Comparison of ENCODE assay signal across 15 cellular contexts in genomic region chr10:78038791-78039547, GRCh38. TPM values are rescaled to one million over a fixed set of nuclear protein-coding genes. Genes with fewer than 3 reads are reported as not detected.
A peak's percentile ranks its signal among the peaks of the same experiment; 100 is the strongest.
DNase-seq lines count a peak whose midpoint lies in the region; ATAC-seq, FAIRE-seq and TF ChIP-seq lines count a peak whose summit lies in the region.
"Had no signal": no experiment of that assay in that cellular context is flagged by ENCODE, and none has a peak within 500 bp of the region (broad histone marks: within the 10 kb centered on the region; RNA-seq: fewer than 3 reads in every experiment).

No MANE protein-coding gene starts in this region.

- no peaks in the 10 kb centered on the region for H3K9me1 ChIP-seq in endothelial cell of umbilical vein (replicated peaks; ENCODE audit: control insufficient read depth, extremely low read depth, insufficient read depth, low read length)

- H3K9ac ChIP-seq in HepG2 (ENCODE audit: insufficient read depth, low read depth, low read length) (no peak overlapping the region), PC-3 (ENCODE audit: low read length) (no peak overlapping the region), endothelial cell of umbilical vein (replicated peaks; ENCODE audit: extremely low read depth, insufficient read depth, low read length) (no peak overlapping the region)

- no peak for TF ChIP-seq EP300 in HepG2 (IDR thresholded peaks at IDR 0.05; ENCODE audit: low read depth in 2 of 2, low read length in 2 of 2)
- no peak for TF ChIP-seq EP300 in HepG2 (CRISPR knock-in tag; IDR thresholded peaks at IDR 0.05; ENCODE audit: borderline replicate concordance)
- TF ChIP-seq EP300 in upper lobe of left lung (IDR thresholded peaks at IDR 0.05), result no peak

- peaks cover 84% of the 10 kb centered on the region for H3F3A ChIP-seq in PC-3 (ENCODE audit: low read length, unreplicated experiment)

- FAIRE-seq in HepG2 (lab: Jason Lieb, UNC) (no peak), endothelial cell of umbilical vein (lab: Jason Lieb, UNC) (no peak)
- FAIRE-seq: GM18507 had no signal

- ATAC-seq in HepG2 (no peak), right lobe of liver (no peak), PC-3 (no peak), upper lobe of left lung (ENCODE audit: low FRiP score in 2 of 2) (no peak)
- ATAC-seq: left ventricle myocardium superior had no signal

- POLR2A ChIA-PET in HepG2 (lab: Yijun Ruan, JAX), result no interaction called here
- POLR2A ChIA-PET in PC-3 (lab: Charles Lee; ENCODE audit: unreplicated experiment), result interaction anchor here (0.7 kb wide), 1 partner anchor 19 kb away, joined by 4 read pairs; no protein-coding TSS in a partner anchor
- POLR2A ChIA-PET in endothelial cell of umbilical vein (lab: Charles Lee), result no interaction called here

- no peak for TF ChIP-seq POLR2A in HepG2 (IDR thresholded peaks at IDR 0.05; ENCODE audit: insufficient read depth in 1 of 2, low read depth in 2 of 2, low read length in 2 of 2)
- TF ChIP-seq POLR2A in right lobe of liver (IDR thresholded peaks at IDR 0.05), result no peak
- no peak for TF ChIP-seq POLR2A in endothelial cell of umbilical vein (IDR thresholded peaks at IDR 0.05; ENCODE audit: low read depth, low read length)
- TF ChIP-seq POLR2A in upper lobe of left lung (IDR thresholded peaks at IDR 0.05), result no peak

- H2AFZ ChIP-seq in HepG2 (ENCODE audit: low read length) (no peak overlapping the region), PC-3 (ENCODE audit: low read length) (no peak overlapping the region), endothelial cell of umbilical vein (ENCODE audit: low read depth, low read length) (no peak overlapping the region)

- H4K20me1 ChIP-seq in HepG2 (ENCODE audit: insufficient read depth, low read length), result peaks cover 86% of the 10 kb centered on the region
- peaks cover 95% of the 10 kb centered on the region for H4K20me1 ChIP-seq in PC-3 (ENCODE audit: low read length)
- peaks cover 21% of the 10 kb centered on the region for H4K20me1 ChIP-seq in endothelial cell of umbilical vein (replicated peaks; ENCODE audit: control insufficient read depth, extremely low read depth, insufficient read depth, low read length)

- no peak for TF ChIP-seq RAD21 in HepG2 (CRISPR knock-in tag; IDR thresholded peaks at IDR 0.05)

- peak overlapping the region in 1 of 3 experiments; percentile 21; a peak in 1 of 6 replicates for H3K4me3 ChIP-seq in HepG2 (replicated peaks in 1 of 3; ENCODE audit: insufficient read depth in 1 of 3, low read depth in 2 of 3, low read length in 3 of 3)
- H3K4me3 ChIP-seq in right lobe of liver, result no peak overlapping the region
- H3K4me3 ChIP-seq in PC-3 (ENCODE audit: low read length), result no peak overlapping the region
- no peak overlapping the region for H3K4me3 ChIP-seq in endothelial cell of umbilical vein (replicated peaks in 1 of 3; ENCODE audit: insufficient read depth in 1 of 3, low read depth in 1 of 3, low read length in 3 of 3)
- H3K4me3 ChIP-seq in upper lobe of left lung, result peak overlapping the region in 1 of 4 donors; percentile 2
- H3K4me3 ChIP-seq: thyroid gland had no signal

- H3K9me2 ChIP-seq in PC-3 (replicated peaks; ENCODE audit: low read length), result no peaks in the 10 kb centered on the region

- 89% methylated on average over 5 of the region's 5 CpGs for WGBS in HepG2 (ENCODE audit: low lambda C conversion rate)
- 93% methylated on average over 4 of the region's 5 CpGs for WGBS in right lobe of liver (ENCODE audit: insufficient coverage, low coverage, low lambda C conversion rate, missing lambda C conversion rate)
- 81 to 86% methylated on average over 4 to 5 of the region's 5 CpGs for WGBS in upper lobe of left lung, 2 donors

- H3K79me2 ChIP-seq in HepG2 (ENCODE audit: insufficient read depth, low read length) (peaks cover 52% of the 10 kb centered on the region), PC-3 (ENCODE audit: low read length) (peaks cover 80% of the 10 kb centered on the region), endothelial cell of umbilical vein (ENCODE audit: control insufficient read depth, insufficient read depth, low read length) (peaks cover 75% of the 10 kb centered on the region)

- BruUV-seq in HepG2 (replicated peaks; lab: Mats Ljungman, UMichigan), result no TSS peak
- BruUV-seq in PC-3 (replicated peaks; lab: Mats Ljungman, UMichigan), result no TSS peak
- BruUV-seq in endothelial cell of umbilical vein (replicated peaks; lab: Mats Ljungman, UMichigan), result no TSS peak

- intact Hi-C loops in HepG2 (cut with micrococcal nuclease; ENCODE audit: unreplicated experiment) (no loop called here), right lobe of liver (cut with DNase I) (no loop called here), PC-3 (cut with micrococcal nuclease) (no loop called here), endothelial cell of umbilical vein (cut with micrococcal nuclease) (loop anchor here (5.0 kb wide), 1 partner anchor 1203 kb away; no protein-coding TSS in a partner anchor)

- H3K4me2 ChIP-seq in HepG2 (ENCODE audit: low read depth, low read length) (peak overlapping the region; percentile 42), PC-3 (ENCODE audit: low read length) (peak overlapping the region; percentile 76; the same call in 1 of the 2 replicates), endothelial cell of umbilical vein (ENCODE audit: insufficient read depth, low read length) (peak overlapping the region; percentile 10)

- H3K4me1 ChIP-seq in HepG2 (ENCODE audit: insufficient read depth, low read length) (peaks cover 52% of the 10 kb centered on the region), right lobe of liver (peaks cover 0 to 11% (median 3%) of the 10 kb centered on the region in 4 donors), PC-3 (ENCODE audit: insufficient read depth, low read length) (peaks cover 37% of the 10 kb centered on the region), endothelial cell of umbilical vein (ENCODE audit: control insufficient read depth, extremely low read depth, insufficient read depth, low read length) (peaks cover 55% of the 10 kb centered on the region), upper lobe of left lung (peaks cover 31 to 51% (median 46%) of the 10 kb centered on the region in 4 donors)

- no peak for TF ChIP-seq CTCF in HepG2 (CRISPR knock-in tag; IDR thresholded peaks at IDR 0.05)
- no peak for TF ChIP-seq CTCF in right lobe of liver (IDR thresholded peaks at IDR 0.05)
- TF ChIP-seq CTCF in PC-3 (conservative IDR thresholded peaks at IDR 0.05; ENCODE audit: low read depth, low read length), result no peak
- TF ChIP-seq CTCF in endothelial cell of umbilical vein (IDR thresholded peaks at IDR 0.05; ENCODE audit: extremely low read depth in 1 of 2, insufficient read depth in 1 of 2, low read depth in 1 of 2, low read length in 2 of 2), result no peak
- TF ChIP-seq CTCF in upper lobe of left lung (IDR thresholded peaks at IDR 0.05), result no peak

- dilution Hi-C loops in endothelial cell of umbilical vein (cut with MboI; ENCODE audit: extremely low pct_ligation_motif_present, low sequenced_read_pairs), result no loop called here

- H3K27me3 ChIP-seq in HepG2 (ENCODE audit: control insufficient read depth in 1 of 2, insufficient read depth in 2 of 2, low read length in 2 of 2), result no peaks in the 10 kb centered on the region; a peak in 2 of 5 replicates
- H3K27me3 ChIP-seq in right lobe of liver, result no peaks in the 10 kb centered on the region
- no peaks in the 10 kb centered on the region for H3K27me3 ChIP-seq in PC-3 (ENCODE audit: low read length)
- no peaks in the 10 kb centered on the region for H3K27me3 ChIP-seq in endothelial cell of umbilical vein (ENCODE audit: control insufficient read depth in 2 of 2, insufficient read depth in 2 of 2, low read length in 2 of 2)
- H3K27me3 ChIP-seq in upper lobe of left lung, result no peaks in the 10 kb centered on the region
- H3K27me3 ChIP-seq: thyroid gland had no signal

- H3K27ac ChIP-seq in HepG2 (ENCODE audit: extremely low read length, insufficient read depth, low read length) (no peak overlapping the region), right lobe of liver (no peak overlapping the region), PC-3 (ENCODE audit: low read length) (no peak overlapping the region), endothelial cell of umbilical vein (ENCODE audit: insufficient read depth, low read depth, low read length) (no peak overlapping the region), upper lobe of left lung (peak overlapping the region in 3 of 4 donors; percentile 4 to 42 (median 10))
- H3K27ac ChIP-seq: thyroid gland had no signal

- CTCF ChIA-PET in HepG2 (lab: Yijun Ruan, JAX; ENCODE audit: low intra/inter-chr PET ratio, low total read pairs), result no interaction called here
- CTCF ChIA-PET in PC-3 (lab: Charles Lee), result interaction anchor here (0.6 kb wide), 1 partner anchor 122 kb away, joined by 4 read pairs; no protein-coding TSS in a partner anchor
- CTCF ChIA-PET in endothelial cell of umbilical vein (lab: Charles Lee), result interaction anchor here (1.1 kb wide), 1 partner anchor 9 kb away, joined by 3 read pairs; no protein-coding TSS in a partner anchor

- in situ Hi-C loops in HepG2 (cut with HindIII; ENCODE audit: extremely low pct_ligation_motif_present, low pct_unique_long_range_greater_than_20kb), result no loop called here

- H3K9me3 ChIP-seq in HepG2 (ENCODE audit: low read length), result no peaks in the 10 kb centered on the region
- H3K9me3 ChIP-seq in right lobe of liver, result no peaks in the 10 kb centered on the region
- no peaks in the 10 kb centered on the region for H3K9me3 ChIP-seq in PC-3 (ENCODE audit: low read length)
- no peaks in the 10 kb centered on the region for H3K9me3 ChIP-seq in endothelial cell of umbilical vein (replicated peaks; ENCODE audit: control insufficient read depth, insufficient read depth, low read length)
- no peaks in the 10 kb centered on the region for H3K9me3 ChIP-seq in upper lobe of left lung
- H3K9me3 ChIP-seq: thyroid gland had no signal

- H3K36me3 ChIP-seq in HepG2 (replicated peaks in 1 of 2; ENCODE audit: control insufficient read depth in 1 of 2, insufficient read depth in 2 of 2, low read length in 2 of 2) (peaks cover 28 to 71% of the 10 kb centered on the region in 2 experiments), right lobe of liver (peaks cover 7 to 72% (median 44%) of the 10 kb centered on the region in 4 donors), PC-3 (ENCODE audit: low read depth, low read length) (peaks cover 87% of the 10 kb centered on the region), endothelial cell of umbilical vein (ENCODE audit: control insufficient read depth in 2 of 2, extremely low read depth in 1 of 2, insufficient read depth in 2 of 2, low read length in 2 of 2) (peaks cover 38 to 49% of the 10 kb centered on the region in 2 experiments), upper lobe of left lung (peaks cover 27 to 82% (median 58%) of the 10 kb centered on the region in 4 donors)

- no peak for DNase-seq in HepG2 (ENCODE audit: low spot score)
- no peak for DNase-seq in right lobe of liver
- no peak for DNase-seq in PC-3
- DNase-seq in endothelial cell of umbilical vein (ENCODE audit: low read depth, low spot score), result no peak
- no peak for DNase-seq in upper lobe of left lung
- DNase-seq in foreskin melanocyte, result no peak
- DNase-seq in retina, result no peak
- DNase-seq in SHP77 treated with DMSO at 0.1 percent for 48 hours (lab: John Stamatoyannopoulos, UW), result no peak
- DNase-seq: activated CD4-positive, CD25-positive, alpha-beta regulatory T cell treated with anti-CD3 and anti-CD28 coated beads, Interleukin-2, amount 50 U/mL, for 72 hours; left ventricle myocardium superior; NCI-H187 treated with DMSO at 0.1 percent for 48 hours; NCI-H524 treated with DMSO at 0.1 percent for 48 hours; T-helper 1 cell had no signal

RNA-seq across cellular contexts. Expression of gene RPS24, which starts 5.3 kb away (rescaled TPM):
- total RNA-seq in HepG2 (2016; rRNA removed; fragmentation: Illumina TruSeq; extraction: Trizol) (2,690 and 3,176 TPM in 2 replicates), right lobe of liver (100 to 1,000 TPM; 406 to 921 (median 499) TPM), PC-3 (2014; rRNA removed) (7,274 and 9,576 TPM in 2 replicates), endothelial cell of umbilical vein (1,446 and 1,480 TPM in 2 replicates), upper lobe of left lung (1,000 to 10,000 TPM in 3 of 6 donors, 100 to 1,000 TPM in 3; 960 to 2,499 (median 1,242) TPM)
- 3,443 and 3,899 TPM in 2 replicates for total RNA-seq in HepG2 (2016; cell fraction: cytosol; rRNA removed; fragmentation: Illumina TruSeq; extraction: Trizol; ENCODE audit: low read depth)
- total RNA-seq in HepG2 (2016; cell fraction: insoluble cytoplasmic fraction; rRNA removed; fragmentation: Illumina TruSeq; extraction: Trizol), result 2,643 and 3,338 TPM in 2 replicates
- 5,731 and 5,852 TPM in 2 replicates for total RNA-seq in HepG2 (2016; cell fraction: membrane; rRNA removed; fragmentation: Illumina TruSeq; extraction: Trizol)
- 895 and 969 TPM in 2 replicates for total RNA-seq in HepG2 (2016; cell fraction: nucleus; rRNA removed; fragmentation: Illumina TruSeq; extraction: Trizol)
- polyA plus RNA-seq in HepG2 (2011; rRNA removed) (2,639 and 3,319 TPM in 2 replicates), endothelial cell of umbilical vein (2,227 and 2,326 TPM in 2 replicates)
- polyA plus RNA-seq in HepG2 (2011; cell fraction: cytosol; rRNA removed), result 3,964 and 5,129 TPM in 2 replicates
- polyA plus RNA-seq in HepG2 (2011; cell fraction: nucleus; rRNA removed), result 933 and 1,313 TPM in 2 replicates
- 4,478 and 4,556 TPM in 2 replicates for polyA plus RNA-seq in HepG2 (2012)
- 4,871 and 5,001 TPM in 2 replicates for polyA plus RNA-seq in HepG2 (2016; cell fraction: cytosol; fragmentation: Illumina TruSeq; extraction: Trizol; ENCODE audit: low read depth)
- 3,512 and 4,058 TPM in 2 replicates for polyA plus RNA-seq in HepG2 (2016; cell fraction: insoluble cytoplasmic fraction; fragmentation: Illumina TruSeq; extraction: Trizol; ENCODE audit: low read depth)
- polyA plus RNA-seq in HepG2 (2016; cell fraction: membrane; fragmentation: Illumina TruSeq; extraction: Trizol; ENCODE audit: low read depth), result 5,657 and 5,670 TPM in 2 replicates
- polyA plus RNA-seq in HepG2 (2016; cell fraction: nucleus; fragmentation: Illumina TruSeq; extraction: Trizol; ENCODE audit: insufficient read depth, low read depth), result 1,685 and 1,837 TPM in 2 replicates
- polyA minus RNA-seq in HepG2 (2011; rRNA and poly(A)+ RNA removed; ENCODE audit: low replicate concordance), result 161 and 446 TPM in 2 replicates
- polyA minus RNA-seq in HepG2 (2011; cell fraction: cytosol; rRNA and poly(A)+ RNA removed), result 641 and 802 TPM in 2 replicates
- 344 and 614 TPM in 2 replicates for polyA minus RNA-seq in HepG2 (2011; cell fraction: nucleus; rRNA and poly(A)+ RNA removed)
- polyA plus RNA-seq in endothelial cell of umbilical vein (2011; cell fraction: cytosol; rRNA removed), result 4,708 and 5,948 TPM in 2 replicates
- polyA plus RNA-seq in endothelial cell of umbilical vein (2011; cell fraction: nucleus; rRNA removed), result 1,219 and 1,267 TPM in 2 replicates
- polyA plus RNA-seq in endothelial cell of umbilical vein (2012), result 4,228 and 4,559 TPM in 2 replicates
- polyA minus RNA-seq in endothelial cell of umbilical vein, result 381 and 426 TPM in 2 replicates
- 977 TPM for polyA minus RNA-seq in endothelial cell of umbilical vein (2011; cell fraction: cytosol; rRNA and poly(A)+ RNA removed)
- 157 and 207 TPM in 2 replicates for polyA minus RNA-seq in endothelial cell of umbilical vein (2011; cell fraction: nucleus; rRNA and poly(A)+ RNA removed)

RNA-seq across cellular contexts. Expression of gene POLR3A, which starts 9.7 kb away (rescaled TPM):
- total RNA-seq in HepG2 (2016; rRNA removed; fragmentation: Illumina TruSeq; extraction: Trizol), result 19.2 and 26.3 TPM in 2 replicates
- total RNA-seq in HepG2 (2016; cell fraction: cytosol; rRNA removed; fragmentation: Illumina TruSeq; extraction: Trizol; ENCODE audit: low read depth), result 6.3 TPM in 2 replicates
- 18.7 and 24.8 TPM in 2 replicates for total RNA-seq in HepG2 (2016; cell fraction: insoluble cytoplasmic fraction; rRNA removed; fragmentation: Illumina TruSeq; extraction: Trizol)
- total RNA-seq in HepG2 (2016; cell fraction: membrane; rRNA removed; fragmentation: Illumina TruSeq; extraction: Trizol), result 8.1 and 8.7 TPM in 2 replicates
- total RNA-seq in HepG2 (2016; cell fraction: nucleus; rRNA removed; fragmentation: Illumina TruSeq; extraction: Trizol), result 26.9 and 33.4 TPM in 2 replicates
- polyA plus RNA-seq in HepG2 (2011; rRNA removed), result 13.2 and 13.6 TPM in 2 replicates
- 10.1 and 11.6 TPM in 2 replicates for polyA plus RNA-seq in HepG2 (2011; cell fraction: cytosol; rRNA removed)
- 13.4 and 15.1 TPM in 2 replicates for polyA plus RNA-seq in HepG2 (2011; cell fraction: nucleus; rRNA removed)
- polyA plus RNA-seq in HepG2 (2012), result 13.5 and 15.5 TPM in 2 replicates
- polyA plus RNA-seq in HepG2 (2016; cell fraction: cytosol; fragmentation: Illumina TruSeq; extraction: Trizol; ENCODE audit: low read depth), result 1.0 and 1.3 TPM in 2 replicates
- 19.3 and 20.6 TPM in 2 replicates for polyA plus RNA-seq in HepG2 (2016; cell fraction: insoluble cytoplasmic fraction; fragmentation: Illumina TruSeq; extraction: Trizol; ENCODE audit: low read depth)
- 2.3 and 3.0 TPM in 2 replicates for polyA plus RNA-seq in HepG2 (2016; cell fraction: membrane; fragmentation: Illumina TruSeq; extraction: Trizol; ENCODE audit: low read depth)
- 28.5 and 29.9 TPM in 2 replicates for polyA plus RNA-seq in HepG2 (2016; cell fraction: nucleus; fragmentation: Illumina TruSeq; extraction: Trizol; ENCODE audit: insufficient read depth, low read depth)
- 29.5 and 34.2 TPM in 2 replicates for polyA minus RNA-seq in HepG2 (2011; rRNA and poly(A)+ RNA removed; ENCODE audit: low replicate concordance)
- polyA minus RNA-seq in HepG2 (2011; cell fraction: cytosol; rRNA and poly(A)+ RNA removed), result 26.9 and 33.1 TPM in 2 replicates
- polyA minus RNA-seq in HepG2 (2011; cell fraction: nucleus; rRNA and poly(A)+ RNA removed), result 65.7 and 71.6 TPM in 2 replicates
- total RNA-seq in right lobe of liver, result 1 to 10 TPM; 5.5 to 8.5 (median 6.4) TPM
- total RNA-seq in PC-3 (2014; rRNA removed), result 97.0 and 97.2 TPM in 2 replicates
- total RNA-seq in endothelial cell of umbilical vein, result 22.1 and 25.3 TPM in 2 replicates
- 8.0 and 9.5 TPM in 2 replicates for polyA plus RNA-seq in endothelial cell of umbilical vein
- polyA plus RNA-seq in endothelial cell of umbilical vein (2011; cell fraction: cytosol; rRNA removed), result 8.7 and 9.8 TPM in 2 replicates
- 31.1 and 31.3 TPM in 2 replicates for polyA plus RNA-seq in endothelial cell of umbilical vein (2011; cell fraction: nucleus; rRNA removed)
- polyA plus RNA-seq in endothelial cell of umbilical vein (2012), result 18.0 and 21.3 TPM in 2 replicates
- 32.8 and 34.0 TPM in 2 replicates for polyA minus RNA-seq in endothelial cell of umbilical vein
- 22.7 TPM for polyA minus RNA-seq in endothelial cell of umbilical vein (2011; cell fraction: cytosol; rRNA and poly(A)+ RNA removed)
- polyA minus RNA-seq in endothelial cell of umbilical vein (2011; cell fraction: nucleus; rRNA and poly(A)+ RNA removed), result 28.6 and 37.5 TPM in 2 replicates
- 10 to 100 TPM; 10.5 to 18.9 (median 11.0) TPM for total RNA-seq in upper lobe of left lung

Comparison
In these comparisons a context has a peak if more than half of its experiments do, and no peak if none do; other contexts are left out.
1. H3K27ac ChIP-seq: peak in upper lobe of left lung (3 of 4); none in HepG2 (single experiment), right lobe of liver (0 of 3), PC-3 (single experiment) and endothelial cell of umbilical vein (single experiment).
2. H3K4me2 ChIP-seq: peak in every context shown above with its lines; median percentile 76 in PC-3; 42 in HepG2; 10 in endothelial cell of umbilical vein.